ENCODE assay signal across 8 cellular contexts in genomic region chr10:95183132-95183450, GRCh38. TPM values are rescaled to one million over a fixed set of nuclear protein-coding genes. Genes with fewer than 3 reads are reported as not detected.
DNase-seq lines count a peak whose midpoint lies in the region; ATAC-seq and TF ChIP-seq lines count a peak whose summit lies in the region.

No MANE protein-coding gene starts in this region.

- peak overlapping the region; percentile 56 for H3K4me3 ChIP-seq in colonic mucosa

- in situ Hi-C loops in KBM-7 (cut with MboI; ENCODE audit: low pct_unique_long_range_greater_than_20kb, low sequenced_read_pairs), result no loop called here

- no peaks in the 10 kb centered on the region for H3K36me3 Mint-ChIP-seq in IgD-negative memory B cell
- H3K36me3 Mint-ChIP-seq in nephron progenitor cell (ENCODE audit: low read depth), result no peaks in the 10 kb centered on the region

- no peaks in the 10 kb centered on the region for H3K36me3 ChIP-seq in colonic mucosa

- no peak for DNase-seq in colonic mucosa
- DNase-seq in nephron progenitor cell, result no peak
- DNase-seq in posterior vena cava (ENCODE audit: low spot score), result no peak
- DNase-seq in UCSD-AML1 (lab: John Stamatoyannopoulos, UW; ENCODE audit: unreplicated experiment), result no peak
- no peak for DNase-seq in KBM-7

- peak overlapping the region; percentile 64 to 76 for H3K9ac ChIP-seq in colonic mucosa (ENCODE audit: low read depth in 2 of 2, low read length in 2 of 2)

- H3K4me3 Mint-ChIP-seq in IgD-negative memory B cell (peak overlapping the region; percentile 82 to 95 (median 88)), nephron progenitor cell (peak overlapping the region; percentile 87)

- no peaks in the 10 kb centered on the region for H3K4me1 ChIP-seq in colonic mucosa

- H3K4me1 Mint-ChIP-seq in IgD-negative memory B cell (peaks cover 4 to 9% (median 6%) of the 10 kb centered on the region in 3 donors), nephron progenitor cell (peaks cover 9% of the 10 kb centered on the region)

- no peaks in the 10 kb centered on the region for H3K27me3 ChIP-seq in colonic mucosa

- intact Hi-C loops in colonic mucosa (cut with DNase I), result no loop called here
- intact Hi-C loops in posterior vena cava (cut with DNase I), result no loop called here

- H3K27ac ChIP-seq in colonic mucosa, result peak overlapping the region; percentile 66

- H3K9me3 ChIP-seq in colonic mucosa, result no peaks in the 10 kb centered on the region

- peak; percentile 2 for ATAC-seq in GM18517 (IDR thresholded peaks at IDR 0.05; ENCODE audit: unreplicated experiment)
- ATAC-seq in GM19328 (IDR thresholded peaks at IDR 0.05; ENCODE audit: unreplicated experiment), result no peak

- H3K9me3 Mint-ChIP-seq in IgD-negative memory B cell (peaks cover 0 to 2% (median 0%) of the 10 kb centered on the region in 3 donors), nephron progenitor cell (no peaks in the 10 kb centered on the region)

- H3K27ac Mint-ChIP-seq in IgD-negative memory B cell, result peak overlapping the region in 1 of 3 donors; percentile 23
- H3K27ac Mint-ChIP-seq in nephron progenitor cell, result no peak overlapping the region

- H3K27me3 Mint-ChIP-seq in IgD-negative memory B cell (no peaks in the 10 kb centered on the region), nephron progenitor cell (ENCODE audit: low read depth, poor library complexity) (peaks cover 20% of the 10 kb centered on the region)

- no peak for TF ChIP-seq CTCF in colonic mucosa (IDR thresholded peaks at IDR 0.05)
- TF ChIP-seq CTCF in nephron progenitor cell (IDR thresholded peaks at IDR 0.05), result no peak

RNA-seq across cellular contexts. Expression of gene ACSM6, which starts 10.9 kb away (rescaled TPM):
- polyA plus RNA-seq in IgD-negative memory B cell, result not detected
- total RNA-seq in colonic mucosa (not detected), posterior vena cava (not detected)
